2 cellular contexts compared by ENCODE assay signal in genomic region chr12:117098361-117099217, GRCh38.
TF ChIP-seq lines count a peak whose summit lies in the region.

No MANE protein-coding gene starts in this region.

TF ChIP-seq in HEK293, 187 proteins besides CTCF, POLR2A, EP300 and RAD21 (continued from another document):
- TF ChIP-seq ZBTB20 (tag by site-specific recombination; IDR thresholded peaks at IDR 0.05) (peak; percentile 30; the same call in 1 of the 2 replicates), ZBTB8A (tag by site-specific recombination; IDR thresholded peaks at IDR 0.05) (peak; percentile 29; the same call in 1 of the 2 replicates), ZNF211 (tag by site-specific recombination; IDR thresholded peaks at IDR 0.05; ENCODE audit: low read depth) (no peak), ZNF335 (tag by site-specific recombination; conservative IDR thresholded peaks at IDR 0.05) (peak; percentile 29; the same call in 1 of the 2 replicates), ZNF768 (tag by site-specific recombination; IDR thresholded peaks at IDR 0.05) (peak; percentile 87), ZIC2 (tag by site-specific recombination; IDR thresholded peaks at IDR 0.05) (peak; percentile 27; the same call in 1 of the 2 replicates)
TF ChIP-seq in HEK293: peak in this region for 6.

TF ChIP-seq in HepG2, 621 proteins besides CTCF, POLR2A, EP300 and RAD21 (continued from another document and continues in another):
- TF ChIP-seq ZFP62 (CRISPR knock-in tag; IDR thresholded peaks at IDR 0.05) (no peak), ZNF563 (CRISPR knock-in tag; IDR thresholded peaks at IDR 0.05) (peak; percentile 23; the same call in 1 of the 2 replicates), ZNF580 (CRISPR knock-in tag; IDR thresholded peaks at IDR 0.05; ENCODE audit: borderline replicate concordance, low read depth) (peak; percentile 62; the same call in 1 of the 2 replicates), ZSCAN25 (CRISPR knock-in tag; IDR thresholded peaks at IDR 0.05) (peak; percentile 31; the same call in 1 of the 2 replicates), ZBTB39 (CRISPR knock-in tag; IDR thresholded peaks at IDR 0.05) (no peak), HINFP (CRISPR knock-in tag; IDR thresholded peaks at IDR 0.05; ENCODE audit: low read depth) (peak; percentile 99), CHD4 (IDR thresholded peaks at IDR 0.05; ENCODE audit: borderline replicate concordance, low read length) (peak; percentile 56; the same call in 1 of the 2 replicates), THAP9 (CRISPR knock-in tag; IDR thresholded peaks at IDR 0.05; ENCODE audit: borderline replicate concordance) (peak; percentile 57; the same call in 1 of the 2 replicates), HNRNPLL (IDR thresholded peaks at IDR 0.05; ENCODE audit: low read depth, low read length, poor library complexity, severe bottlenecking) (peak; percentile 38), ZNF430 (CRISPR knock-in tag; IDR thresholded peaks at IDR 0.05) (peak; percentile 19; the same call in 1 of the 2 replicates), ZNF788 (CRISPR knock-in tag; IDR thresholded peaks at IDR 0.05; ENCODE audit: borderline replicate concordance) (peak; percentile 22; the same call in 1 of the 2 replicates), PCBP1 (IDR thresholded peaks at IDR 0.05; ENCODE audit: borderline replicate concordance, low read depth, low read length) (0 out of 2 replicates have a peak, but pooled peaks have one; percentile 18), ZNF441 (CRISPR knock-in tag; IDR thresholded peaks at IDR 0.05; ENCODE audit: borderline replicate concordance) (peak; percentile 13; the same call in 1 of the 2 replicates), LCORL (IDR thresholded peaks at IDR 0.05) (no peak), LCORL (CRISPR knock-in tag; IDR thresholded peaks at IDR 0.05) (peak; percentile 22; the same call in 1 of the 2 replicates), ZNF660 (CRISPR knock-in tag; IDR thresholded peaks at IDR 0.05; ENCODE audit: borderline replicate concordance, low read depth) (no peak), MXI1 (IDR thresholded peaks at IDR 0.05; ENCODE audit: borderline replicate concordance, low read depth, low read length) (peak; percentile 51; the same call in 1 of the 3 replicates), ZNF883 (CRISPR knock-in tag; IDR thresholded peaks at IDR 0.05; ENCODE audit: not compliant biosample characterization) (peak; percentile 31), SAP130 (CRISPR knock-in tag; IDR thresholded peaks at IDR 0.05; ENCODE audit: low read depth) (peak; percentile 18; the same call in 1 of the 2 replicates), ZNF7 (CRISPR knock-in tag; IDR thresholded peaks at IDR 0.05) (no peak), PAX8 (CRISPR knock-in tag; IDR thresholded peaks at IDR 0.05; ENCODE audit: borderline replicate concordance) (no peak), ARID4A (CRISPR knock-in tag; IDR thresholded peaks at IDR 0.05; ENCODE audit: borderline replicate concordance) (peak; percentile 36; the same call in 1 of the 2 replicates), ZNF318 (CRISPR knock-in tag; IDR thresholded peaks at IDR 0.05) (no peak), BCL3 (CRISPR knock-in tag; IDR thresholded peaks at IDR 0.05) (0 out of 2 replicates have a peak, but pooled peaks have one; percentile 45), ZEB1 (IDR thresholded peaks at IDR 0.05; ENCODE audit: insufficient replicate concordance, low read depth) (peak; percentile 10), PHF8 (CRISPR knock-in tag; IDR thresholded peaks at IDR 0.05) (peak; percentile 60; the same call in 1 of the 2 replicates), HCFC1 (IDR thresholded peaks at IDR 0.05; ENCODE audit: low read depth, low read length) (no peak), ZNF232 (CRISPR knock-in tag; IDR thresholded peaks at IDR 0.05; ENCODE audit: borderline replicate concordance) (peak; percentile 29; the same call in 1 of the 2 replicates), HOXA9 (CRISPR knock-in tag; IDR thresholded peaks at IDR 0.05; ENCODE audit: borderline replicate concordance) (no peak), SOX5 (CRISPR knock-in tag; IDR thresholded peaks at IDR 0.05; ENCODE audit: borderline replicate concordance) (no peak), ZNF709 (CRISPR knock-in tag; IDR thresholded peaks at IDR 0.05) (0 out of 2 replicates have a peak, but pooled peaks have one; percentile 5), STAG1 (CRISPR knock-in tag; IDR thresholded peaks at IDR 0.05) (no peak), PRPF4 (IDR thresholded peaks at IDR 0.05; ENCODE audit: low read depth, low read length, poor library complexity, severe bottlenecking) (no peak), HDAC1 (CRISPR knock-in tag; IDR thresholded peaks at IDR 0.05) (peak; percentile 26; the same call in 1 of the 2 replicates)
